ENCODE assay signal across 8 cellular contexts in genomic region chr12:49741882-49742620, GRCh38. TPM values are rescaled to one million over a fixed set of nuclear protein-coding genes. Genes with fewer than 3 reads are reported as not detected.
A peak's percentile ranks its signal among the peaks of the same experiment; 100 is the strongest.
DNase-seq lines count a peak whose midpoint lies in the region; ATAC-seq, FAIRE-seq and TF ChIP-seq lines count a peak whose summit lies in the region.

No MANE protein-coding gene starts in this region.

- peak overlapping the region; percentile 61 for H4K91ac ChIP-seq in IMR-90 (ENCODE audit: insufficient read depth, low read depth, low read length)

- dilution Hi-C loops in IMR-90 (cut with HindIII; ENCODE audit: low sequenced_read_pairs, unreplicated experiment): no loop called here

- H3K9me1 ChIP-seq in IMR-90 (ENCODE audit: insufficient read depth, low read length): peaks cover 9% of the 10 kb centered on the region

- peaks cover 0 to 21% of the 10 kb centered on the region in 2 experiments; a peak in 2 of 4 replicates for H3K79me1 ChIP-seq in IMR-90 (ENCODE audit: low read depth in 1 of 2, low read length in 2 of 2)

- in situ Hi-C loops in IMR-90 (cut with MboI; ENCODE audit: low sequenced_read_pairs): no loop called here

- H4K8ac ChIP-seq in IMR-90 (ENCODE audit: low read depth in 2 of 2, low read length in 2 of 2): peak overlapping the region; percentile 67 to 96; a peak in 3 of 4 replicates

- peaks cover 56% of the 10 kb centered on the region for H4K20me1 ChIP-seq in IMR-90 (ENCODE audit: insufficient read depth, low read length)

- H3K27me3 ChIP-seq in IMR-90 (ENCODE audit: control insufficient read depth, insufficient read depth, low read length) (no peaks in the 10 kb centered on the region), pancreas (no peaks in the 10 kb centered on the region), tibial artery (no peaks in the 10 kb centered on the region)

- CTCF ChIA-PET in IMR-90 (lab: Yijun Ruan, JAX): interaction anchor here (0.6 to 1.4 kb wide), 16 partner anchors 12 to 98 kb away, joined by 3 to 7 read pairs (median 3); partner anchors contain the start of gene FMNL3

- H3K56ac ChIP-seq in IMR-90 (ENCODE audit: extremely low read depth, insufficient read depth, low read length): peak overlapping the region; percentile 97

- H2BK15ac ChIP-seq in IMR-90 (ENCODE audit: low read depth, low read length): no peak overlapping the region

- peak overlapping the region; percentile 90 for H3K27ac ChIP-seq in IMR-90 (ENCODE audit: insufficient read depth, low read length)
- H3K27ac ChIP-seq in SK-N-MC: peak overlapping the region; percentile 95
- H3K27ac ChIP-seq in pancreas: peak overlapping the region; percentile 91 to 98 (median 96)
- H3K27ac ChIP-seq in tibial artery: peak overlapping the region; percentile 91 to 95

- no peak for FAIRE-seq in pancreas (lab: Jason Lieb, UNC)

- peak overlapping the region; percentile 85 for H3K4me2 ChIP-seq in IMR-90 (ENCODE audit: low read depth, low read length)

- peak overlapping the region; percentile 48 for H2AK5ac ChIP-seq in IMR-90 (ENCODE audit: low read depth, low read length)

- peak overlapping the region; percentile 10; the same call in 1 of the 2 replicates for H3K18ac ChIP-seq in IMR-90 (ENCODE audit: low read depth, low read length)

- H2BK20ac ChIP-seq in IMR-90 (ENCODE audit: low read depth, low read length): no peak overlapping the region

- DNase-seq in DMS79 (lab: John Stamatoyannopoulos, UW): peak; percentile 66
- peak; percentile 86 for DNase-seq in IMR-90
- no peak for DNase-seq in SK-N-MC (ENCODE audit: low read depth, low spot score)
- peak; percentile 89 for DNase-seq in activated naive CD4-positive, alpha-beta T cell treated with anti-CD3 and anti-CD28 coated beads, Interleukin-2, amount 50 U/mL, for 16 hours
- DNase-seq in glomerular visceral epithelial cell (ENCODE audit: extremely low spot score): peak; percentile 88
- peak; percentile 84 to 95 (median 90) for DNase-seq in pancreas
- DNase-seq in tibial artery: peak; percentile 91 to 92

- H4K5ac ChIP-seq in IMR-90 (ENCODE audit: low read depth, low read length): 0 out of 2 replicates have a peak overlapping the region, but pooled peaks have one; percentile 16

- H3K9me3 ChIP-seq in IMR-90 (ENCODE audit: control insufficient read depth, insufficient read depth, low read length): no peaks in the 10 kb centered on the region
- H3K9me3 ChIP-seq in SK-N-MC (ENCODE audit: low read depth, low read length): no peaks in the 10 kb centered on the region
- H3K9me3 ChIP-seq in pancreas: no peaks in the 10 kb centered on the region
- H3K9me3 ChIP-seq in tibial artery: no peaks in the 10 kb centered on the region

- H3K23ac ChIP-seq in IMR-90 (ENCODE audit: low read depth, low read length): peak overlapping the region; percentile 43; the same call in 1 of the 2 replicates

- peak overlapping the region; percentile 68 for H3K14ac ChIP-seq in IMR-90 (replicated peaks; ENCODE audit: low read depth, low read length)

- H3K9ac ChIP-seq in IMR-90 (ENCODE audit: low read depth, low read length) (peak overlapping the region; percentile 93), SK-N-MC (ENCODE audit: insufficient read length) (peak overlapping the region; percentile 96)

- intact Hi-C loops in IMR-90 (cut with micrococcal nuclease) (loop anchor here (1.0 kb wide), 2 partner anchors 35 to 98 kb away; partner anchors contain the start of gene FMNL3), pancreas (cut with DNase I) (no loop called here), tibial artery (cut with DNase I; ENCODE audit: low total_unique reads) (loop anchor here (5.0 to 10.0 kb wide), 2 partner anchors 93 to 375 kb away; partner anchors contain the start of gene SPATS2)

- WGBS in IMR-90 (ENCODE audit: extremely low coverage in 2 of 2, insufficient read length in 1 of 2), 2 experiments: 0% methylated on average over 5 of the region's 35 CpGs; no CpG with 5 or more reads in 1 of the 2 experiments
- WGBS in pancreas, 2 donors: 0% methylated on average over 34 to 35 of the region's 35 CpGs

- H3K4me3 ChIP-seq in IMR-90 (ENCODE audit: insufficient read depth, low read depth, low read length) (peak overlapping the region; percentile 69), SK-N-MC (peak overlapping the region; percentile 94), pancreas (peak overlapping the region; percentile 65 to 82 (median 70)), tibial artery (peak overlapping the region; percentile 65 to 70)

- ATAC-seq in GM21576 (IDR thresholded peaks at IDR 0.05; ENCODE audit: unreplicated experiment) (peak; percentile 58), IMR-90 (ENCODE audit: low read depth) (peak; percentile 48), pancreas (peak; percentile 76 to 87 (median 82))

- peaks cover 5% of the 10 kb centered on the region for H3K4me1 ChIP-seq in IMR-90 (ENCODE audit: control insufficient read depth, insufficient read depth, low read length)
- H3K4me1 ChIP-seq in pancreas: peaks cover 17 to 25% (median 25%) of the 10 kb centered on the region in 3 donors
- H3K4me1 ChIP-seq in tibial artery: peaks cover 0 to 49% (median 37%) of the 10 kb centered on the region in 4 donors

- peak overlapping the region; percentile 90 for H2BK5ac ChIP-seq in IMR-90 (ENCODE audit: low read depth, low read length, poor library complexity, severe bottlenecking)

- peak overlapping the region; percentile 65 for H2AK9ac ChIP-seq in IMR-90 (replicated peaks; ENCODE audit: low read depth, low read length, poor library complexity)

- BruUV-seq in IMR-90 (replicated peaks; lab: Mats Ljungman, UMichigan): no TSS peak

- H2AFZ ChIP-seq in IMR-90 (replicated peaks; ENCODE audit: low read length, poor library complexity): peak overlapping the region; percentile 79

- TF ChIP-seq RAD21 in IMR-90 (IDR thresholded peaks at IDR 0.05; ENCODE audit: low read length): no peak

- peak overlapping the region; percentile 98 for H3K4ac ChIP-seq in IMR-90 (ENCODE audit: low read depth, low read length)

- peak; percentile 70; the same call in 1 of the 2 replicates for TF ChIP-seq POLR2A in IMR-90 (IDR thresholded peaks at IDR 0.05; ENCODE audit: low read depth, low read length)

- no peak overlapping the region for H2BK120ac ChIP-seq in IMR-90 (ENCODE audit: low read depth, low read length)

- no peak for TF ChIP-seq CTCF in IMR-90 (conservative IDR thresholded peaks at IDR 0.05; ENCODE audit: low read depth, low read length)
- TF ChIP-seq CTCF in pancreas (IDR thresholded peaks at IDR 0.05): no peak
- TF ChIP-seq CTCF in tibial artery (IDR thresholded peaks at IDR 0.05): no peak

- 0 out of 2 replicates have a peak, but pooled peaks cover 2% of the 10 kb centered on the region for H3K36me3 ChIP-seq in IMR-90 (ENCODE audit: control insufficient read depth, insufficient read depth, low read length)
- H3K36me3 ChIP-seq in SK-N-MC (ENCODE audit: insufficient read depth, low read length): peaks cover 15% of the 10 kb centered on the region
- H3K36me3 ChIP-seq in pancreas: no peaks in the 10 kb centered on the region
- no peaks in the 10 kb centered on the region for H3K36me3 ChIP-seq in tibial artery

- POLR2A ChIA-PET in IMR-90 (lab: Charles Lee; ENCODE audit: unreplicated experiment): interaction anchor here (0.5 to 1.4 kb wide), 5 partner anchors 9 to 101 kb away, joined by 3 to 7 read pairs (median 5); partner anchors contain the start of gene BCDIN3D

TF ChIP-seq in IMR-90, 13 proteins besides CTCF, POLR2A, EP300 and RAD21:
- TF ChIP-seq MXI1 (IDR thresholded peaks at IDR 0.05; ENCODE audit: borderline replicate concordance, low read depth, low read length): 0 out of 2 replicates have a peak, but pooled peaks have one; percentile 25
- TF ChIP-seq, protein P1, sequence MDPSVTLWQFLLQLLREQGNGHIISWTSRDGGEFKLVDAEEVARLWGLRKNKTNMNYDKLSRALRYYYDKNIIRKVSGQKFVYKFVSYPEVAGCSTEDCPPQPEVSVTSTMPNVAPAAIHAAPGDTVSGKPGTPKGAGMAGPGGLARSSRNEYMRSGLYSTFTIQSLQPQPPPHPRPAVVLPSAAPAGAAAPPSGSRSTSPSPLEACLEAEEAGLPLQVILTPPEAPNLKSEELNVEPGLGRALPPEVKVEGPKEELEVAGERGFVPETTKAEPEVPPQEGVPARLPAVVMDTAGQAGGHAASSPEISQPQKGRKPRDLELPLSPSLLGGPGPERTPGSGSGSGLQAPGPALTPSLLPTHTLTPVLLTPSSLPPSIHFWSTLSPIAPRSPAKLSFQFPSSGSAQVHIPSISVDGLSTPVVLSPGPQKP (IDR thresholded peaks at IDR 0.05; ENCODE audit: borderline replicate concordance, low read depth, low read length): no peak
- TF ChIP-seq FOS (IDR thresholded peaks at IDR 0.05; ENCODE audit: low read depth, low read length): no peak
- TF ChIP-seq SMC3 (IDR thresholded peaks at IDR 0.05; ENCODE audit: low read depth, low read length): no peak
- no peak; the same call in 1 of the 2 replicates for TF ChIP-seq MAZ (IDR thresholded peaks at IDR 0.05; ENCODE audit: borderline replicate concordance, low read depth, low read length)
- no peak for TF ChIP-seq CHD1 (IDR thresholded peaks at IDR 0.05; ENCODE audit: low read depth, low read length)
- no peak for TF ChIP-seq RFX5 (IDR thresholded peaks at IDR 0.05; ENCODE audit: low read depth, low read length)
- TF ChIP-seq CEBPB (IDR thresholded peaks at IDR 0.05; ENCODE audit: low read depth, low read length): peak; percentile 47; the same call in 1 of the 2 replicates

RNA-seq across cellular contexts. Expression of gene TMBIM6, which starts 0.7 kb away (rescaled TPM):
- total RNA-seq in IMR-90 (2012; rRNA removed): 255 and 369 TPM in 2 replicates
- 267 and 285 TPM in 2 replicates for polyA plus RNA-seq in IMR-90 (2012; rRNA removed)
- polyA plus RNA-seq in IMR-90 (2012; cell fraction: cytosol; rRNA removed): 145 and 287 TPM in 2 replicates
- polyA plus RNA-seq in IMR-90 (2012; cell fraction: nucleus; rRNA removed; ENCODE audit: low replicate concordance): 57.9 and 235 TPM in 2 replicates
- 100 to 1,000 TPM; 223 to 367 (median 300) TPM for total RNA-seq in pancreas
- 100 to 1,000 TPM in 1 of 2 donors, 10 to 100 TPM in 1; 71.1 to 197 TPM for polyA plus RNA-seq in pancreas

RNA-seq across cellular contexts. Expression of gene FMNL3, which starts 34.8 kb away (rescaled TPM):
- total RNA-seq in IMR-90 (2012; rRNA removed): 34.4 and 36.4 TPM in 2 replicates
- polyA plus RNA-seq in IMR-90 (2012; rRNA removed): 13.2 and 16.3 TPM in 2 replicates
- polyA plus RNA-seq in IMR-90 (2012; cell fraction: cytosol; rRNA removed): 7.6 TPM in 2 replicates
- polyA plus RNA-seq in IMR-90 (2012; cell fraction: nucleus; rRNA removed; ENCODE audit: low replicate concordance): 23.2 and 32.5 TPM in 2 replicates
- total RNA-seq in pancreas: 10 to 100 TPM in 1 of 6 donors, 1 to 10 TPM in 5; 1.8 to 13.5 (median 2.7) TPM
- 1 to 10 TPM; 2.9 to 3.1 TPM for polyA plus RNA-seq in pancreas

Comparison
In these comparisons a context has a peak if more than half of its experiments do, and no peak if none do; other contexts are left out.
1. intact Hi-C loops: an anchor here in IMR-90 (1.0 kb wide) and tibial artery (5.0 to 10.0 kb wide); none called in pancreas.